In the genomic region with DNA sequence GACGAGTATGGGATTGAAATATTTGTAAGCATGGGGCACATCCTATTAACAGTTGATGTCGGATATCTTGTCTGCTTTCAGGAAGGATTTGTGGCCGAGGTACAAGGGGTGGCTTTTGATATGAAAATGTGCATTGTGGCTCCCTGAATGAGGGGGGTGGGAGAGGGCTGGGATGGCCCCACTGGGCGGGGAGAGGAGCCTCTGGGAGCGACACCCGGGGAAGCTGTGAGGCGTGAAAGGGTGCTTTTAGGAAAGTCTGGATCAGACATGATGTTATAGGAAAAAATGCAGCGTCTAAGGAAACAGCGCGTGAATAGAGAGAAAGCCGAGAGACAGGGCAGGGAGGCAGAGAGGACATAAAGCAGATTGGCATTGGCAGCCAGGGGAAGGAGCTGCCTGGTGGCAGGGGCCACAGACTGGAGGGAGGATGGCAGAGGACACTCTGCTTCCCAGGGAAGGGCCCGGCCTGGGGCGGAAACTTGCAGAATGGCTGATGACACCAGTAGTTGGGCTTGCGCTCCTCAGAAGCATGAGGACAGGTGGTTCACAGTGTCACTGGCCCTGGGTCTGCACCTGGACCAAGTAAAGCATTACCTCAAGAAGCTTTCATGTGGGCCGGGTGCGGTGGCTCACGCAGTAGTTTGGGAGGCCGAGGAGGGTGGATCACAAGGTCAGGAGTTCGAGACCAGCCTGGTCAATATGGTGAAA, we compare ENCODE assay signal across 17 cellular contexts.
"Had no signal": no experiment of that assay in that cellular context is flagged by ENCODE, and none has a peak within 500 bp of the region (broad histone marks: within the 10 kb centered on the region; RNA-seq: fewer than 3 reads in every experiment).

No MANE protein-coding gene starts in this region.

- ATAC-seq: activated naive CD8-positive, alpha-beta T cell treated with anti-CD3 and anti-CD28 coated beads, Interleukin-2, amount 50 U/mL, for 24 hours; lower lobe of right lung; naive thymus-derived CD4-positive, alpha-beta T cell; stimulated activated naive CD8-positive, alpha-beta T cell treated with anti-CD3 and anti-CD28 coated beads, Interleukin-15, Interleukin-2, amounts not matched to agents 100 U/mL and 50 U/mL, for 24 hours had no signal

- H3K4me3 Mint-ChIP-seq: activated naive CD8-positive, alpha-beta T cell treated with anti-CD3 and anti-CD28 coated beads, Interleukin-2, amount 50 U/mL, for 24 hours had no signal

- H3K36me3 Mint-ChIP-seq: naive thymus-derived CD4-positive, alpha-beta T cell had no signal

- H3K36me3 ChIP-seq: cardiac muscle cell, lower lobe of right lung had no signal

- H3K4me3 ChIP-seq: cardiac muscle cell, lower lobe of right lung had no signal

- FAIRE-seq: astrocyte, colon, urothelium cell line had no signal

- DNase-seq: activated CD4-positive, alpha-beta T cell treated with anti-CD3 and anti-CD28 coated beads for 1 hour; activated CD8-positive, alpha-beta memory T cell treated with anti-CD3 and anti-CD28 coated beads, Interleukin-2, amount 50 U/mL, for 48 hours; activated CD8-positive, alpha-beta T cell treated with anti-CD3 and anti-CD28 coated beads for 36 hours; activated naive CD4-positive, alpha-beta T cell treated with Interleukin-2 at 50 U/mL for 16 hours; activated naive CD8-positive, alpha-beta T cell treated with anti-CD3 and anti-CD28 coated beads, Interleukin-2, amount 50 U/mL, for 24 hours; effector CD8-positive, alpha-beta T cell; hippocampal formation; lower lobe of right lung; naive thymus-derived CD4-positive, alpha-beta T cell; stimulated activated CD4-positive, alpha-beta T cell treated with anti-CD3 and anti-CD28 coated beads, Interleukin-2, amount 100 ng/mL, for 48 hours; stimulated activated naive CD8-positive, alpha-beta T cell treated with anti-CD3 and anti-CD28 coated beads, Interleukin-15, Interleukin-2, amounts not matched to agents 100 U/mL and 50 U/mL, for 24 hours; T-helper 9 cell had no signal

- H3K27ac ChIP-seq: cardiac muscle cell, epithelial cell of prostate had no signal

- H3K27ac Mint-ChIP-seq: activated naive CD8-positive, alpha-beta T cell treated with anti-CD3 and anti-CD28 coated beads, Interleukin-2, amount 50 U/mL, for 24 hours had no signal
